ENCODE assay signal across 10 cellular contexts in the genomic region with DNA sequence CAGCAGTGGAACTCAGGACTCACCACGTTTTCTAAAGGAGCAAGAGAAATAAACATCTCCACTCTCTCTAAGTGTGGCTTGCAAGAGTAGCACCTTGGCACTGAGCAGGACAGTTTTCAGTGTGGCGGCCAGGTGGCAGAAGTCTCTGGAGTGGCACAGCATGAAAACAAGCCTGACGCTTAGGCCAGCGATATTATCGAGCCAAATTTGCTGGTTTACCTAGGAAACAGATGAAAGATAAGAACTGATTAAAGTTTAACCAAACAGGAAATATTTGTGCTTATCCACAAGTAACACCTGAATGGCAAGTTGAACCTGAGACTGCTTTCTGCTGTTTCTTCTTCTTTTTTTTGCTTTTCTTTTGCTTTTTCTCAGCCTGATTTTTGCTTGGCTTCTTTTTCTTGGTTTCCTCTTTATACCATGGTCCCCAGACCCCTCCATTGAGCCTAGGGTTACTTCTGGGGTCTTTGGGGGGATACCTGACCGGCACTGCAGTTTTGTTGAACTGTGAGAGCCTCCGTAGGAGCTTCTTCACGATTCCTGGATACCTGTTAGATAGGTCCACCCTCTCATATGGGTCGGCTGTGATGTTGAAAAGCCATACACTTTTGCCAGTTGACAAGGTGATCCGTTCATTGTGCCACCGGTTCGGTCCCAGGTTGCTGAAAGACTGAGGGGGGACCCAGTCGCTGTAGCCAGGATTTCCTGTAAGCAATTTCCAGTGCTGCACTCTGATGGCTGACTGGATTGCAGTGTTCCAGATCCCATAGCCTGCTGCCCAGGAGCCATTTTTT.
DNase-seq lines count a peak whose midpoint lies in the region; ATAC-seq and TF ChIP-seq lines count a peak whose summit lies in the region.
"Had no signal": no experiment of that assay in that cellular context is flagged by ENCODE, and none has a peak within 500 bp of the region (broad histone marks: within the 10 kb centered on the region; RNA-seq: fewer than 3 reads in every experiment).

No MANE protein-coding gene starts in this region.

- WGBS in stomach, 5 donors = 36 to 69% (median 44%) methylated on average over 9 to 13 of the region's 13 CpGs

- DNase-seq in left cardiac atrium (no peak), cardiac septum (ENCODE audit: low spot score) (no peak), left lobe of liver (ENCODE audit: low spot score) (peak; percentile 85), stomach (peak; percentile 86), T1000 (lab: John Stamatoyannopoulos, UW) (no peak)
- DNase-seq in activated CD8-positive, alpha-beta memory T cell treated with anti-CD3 and anti-CD28 coated beads, Interleukin-2, amount 50 U/mL, for 48 hours = peak; percentile 62

- no peaks in the 10 kb centered on the region for H3K27me3 ChIP-seq in stomach
- H3K27me3 ChIP-seq: BLaER1 treated with 17β-estradiol and CSF1 and Interleukin-3, amounts not matched to agents 10 nM and 100 nM had no signal

- ATAC-seq in left cardiac atrium (peak; percentile 22 to 63), left lobe of liver (peak; percentile 100), HG03378 (IDR thresholded peaks at IDR 0.05; ENCODE audit: unreplicated experiment) (no peak), HG02840 (IDR thresholded peaks at IDR 0.05; ENCODE audit: low FRiP score, unreplicated experiment) (no peak)

- peaks cover 0 to 23% (median 12%) of the 10 kb centered on the region in 4 donors for H3K36me3 ChIP-seq in stomach
- H3K36me3 ChIP-seq: BLaER1 treated with 17β-estradiol and CSF1 and Interleukin-3, amounts not matched to agents 10 nM and 100 nM had no signal

- H3K4me3 ChIP-seq in stomach = peak overlapping the region in 3 of 4 donors; percentile 19 to 37 (median 31)
- H3K4me3 ChIP-seq: BLaER1 treated with 17β-estradiol and CSF1 and Interleukin-3, amounts not matched to agents 10 nM and 100 nM; SK-N-MC had no signal

- H3K9me3 ChIP-seq in stomach = no peaks in the 10 kb centered on the region
- H3K9me3 ChIP-seq: BLaER1 treated with 17β-estradiol and CSF1 and Interleukin-3, amounts not matched to agents 10 nM and 100 nM had no signal

- intact Hi-C loops in left cardiac atrium (cut with DNase I) (loop anchor here in 1 of 2 donors (10.0 kb wide), 1 partner anchor 127 kb away; no protein-coding TSS in a partner anchor), cardiac septum (cut with DNase I) (no loop called here), stomach (cut with DNase I; ENCODE audit: low total_unique reads) (no loop called here)

- TF ChIP-seq POLR2A in stomach (IDR thresholded peaks at IDR 0.05) = no peak

- no peak for TF ChIP-seq EP300 in stomach (IDR thresholded peaks at IDR 0.05)

- peak in 4 of 7 experiments; percentile 38 to 82 (median 63) for TF ChIP-seq CTCF in stomach (IDR thresholded peaks at IDR 0.05)

- H3K27ac ChIP-seq in stomach = peak overlapping the region; percentile 50 to 82 (median 63)
- H3K27ac ChIP-seq: BLaER1 treated with 17β-estradiol and CSF1 and Interleukin-3, amounts not matched to agents 10 nM and 100 nM; SK-N-MC had no signal

- H3K4me1 ChIP-seq in stomach = peaks cover 7 to 10% (median 9%) of the 10 kb centered on the region in 4 donors

Comparison
In these comparisons a context has a peak if more than half of its experiments do, and no peak if none do; other contexts are left out.
1. ATAC-seq: peak in left cardiac atrium (2 of 2) and left lobe of liver (single experiment); none in HG03378 (single experiment) and HG02840 (single experiment).
2. DNase-seq: peak in activated CD8-positive, alpha-beta memory T cell treated with anti-CD3 and anti-CD28 coated beads, Interleukin-2, amount 50 U/mL, for 48 hours (single experiment), left lobe of liver (single experiment) and stomach (single experiment); none in left cardiac atrium (single experiment), cardiac septum (single experiment) and T1000 (single experiment).